ENCODE assay signal across 1 cellular context in the genomic region with DNA sequence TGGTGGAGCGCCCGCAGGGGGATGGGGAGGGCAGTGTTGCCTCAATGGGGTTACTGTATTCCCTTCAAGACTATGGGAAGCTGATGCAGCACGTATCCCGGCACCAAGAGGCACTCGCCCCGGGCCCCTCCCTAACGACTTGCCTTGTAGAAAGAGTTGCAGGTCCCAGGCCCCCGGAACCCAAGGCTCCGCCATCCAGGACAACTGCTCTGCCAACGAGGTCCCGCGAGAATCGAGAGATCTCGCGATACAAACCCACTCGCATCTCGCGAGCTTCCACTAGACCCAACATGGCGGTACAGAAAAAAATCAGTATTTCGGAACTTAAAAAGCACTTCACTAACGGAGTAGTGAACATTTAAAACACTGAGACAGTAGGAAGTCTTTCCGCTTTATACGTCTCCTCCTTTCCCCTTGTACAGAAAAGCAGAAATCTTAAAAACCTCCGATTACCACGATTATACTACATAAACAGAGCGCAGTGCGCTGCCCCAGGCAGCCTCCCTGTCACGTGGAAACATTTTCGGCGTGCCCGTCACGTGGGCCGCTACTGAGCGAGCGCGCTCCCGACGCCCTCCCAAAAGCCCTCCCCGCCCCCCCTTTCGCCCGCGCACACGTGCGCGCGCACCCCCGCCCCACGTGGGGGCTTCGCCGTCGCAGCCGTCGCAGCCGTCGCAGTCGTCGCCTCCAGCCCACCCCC.
TF ChIP-seq lines count a peak whose summit lies in the region.

A gene (minus strand): TSS at position 217 of the 700 bp plus-strand sequence. CDS start 49,304 bp downstream, outside the sequence.

TF ChIP-seq in HEK293, 187 proteins besides CTCF, POLR2A, EP300 and RAD21 (continued from another document):
- TF ChIP-seq ZNF394 (tag by site-specific recombination; IDR thresholded peaks at IDR 0.05; ENCODE audit: borderline replicate concordance) (peak; percentile 41; the same call in 1 of the 2 replicates), KLF10 (tag by site-specific recombination; IDR thresholded peaks at IDR 0.05) (0 out of 2 replicates have a peak, but pooled peaks have one; percentile 26), ZFP69B (tag by site-specific recombination; IDR thresholded peaks at IDR 0.05) (peak; percentile 8; the same call in 1 of the 2 replicates), KLF8 (tag by site-specific recombination; IDR thresholded peaks at IDR 0.05) (peak; percentile 86), ZNF146 (tag by site-specific recombination; IDR thresholded peaks at IDR 0.05) (peak; percentile 38; the same call in 1 of the 2 replicates), ZNF10 (tag by site-specific recombination; IDR thresholded peaks at IDR 0.05) (no peak), MYNN (tag by site-specific recombination; IDR thresholded peaks at IDR 0.05; ENCODE audit: borderline replicate concordance) (no peak), ZNF664 (tag by site-specific recombination; IDR thresholded peaks at IDR 0.05) (no peak), GFI1B (tag by site-specific recombination; IDR thresholded peaks at IDR 0.05) (peak; percentile 68; the same call in 1 of the 2 replicates), ZNF529 (tag by site-specific recombination; IDR thresholded peaks at IDR 0.05; ENCODE audit: insufficient replicate concordance) (no peak), YY1 (tag by site-specific recombination; IDR thresholded peaks at IDR 0.05) (peak; percentile 94)
- TF ChIP-seq, protein P1, sequence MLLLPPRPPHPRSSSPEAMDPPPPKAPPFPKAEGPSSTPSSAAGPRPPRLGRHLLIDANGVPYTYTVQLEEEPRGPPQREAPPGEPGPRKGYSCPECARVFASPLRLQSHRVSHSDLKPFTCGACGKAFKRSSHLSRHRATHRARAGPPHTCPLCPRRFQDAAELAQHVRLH (tag by site-specific recombination; IDR thresholded peaks at IDR 0.05) = peak; percentile 69; the same call in 1 of the 2 replicates
- TF ChIP-seq, protein P2, sequence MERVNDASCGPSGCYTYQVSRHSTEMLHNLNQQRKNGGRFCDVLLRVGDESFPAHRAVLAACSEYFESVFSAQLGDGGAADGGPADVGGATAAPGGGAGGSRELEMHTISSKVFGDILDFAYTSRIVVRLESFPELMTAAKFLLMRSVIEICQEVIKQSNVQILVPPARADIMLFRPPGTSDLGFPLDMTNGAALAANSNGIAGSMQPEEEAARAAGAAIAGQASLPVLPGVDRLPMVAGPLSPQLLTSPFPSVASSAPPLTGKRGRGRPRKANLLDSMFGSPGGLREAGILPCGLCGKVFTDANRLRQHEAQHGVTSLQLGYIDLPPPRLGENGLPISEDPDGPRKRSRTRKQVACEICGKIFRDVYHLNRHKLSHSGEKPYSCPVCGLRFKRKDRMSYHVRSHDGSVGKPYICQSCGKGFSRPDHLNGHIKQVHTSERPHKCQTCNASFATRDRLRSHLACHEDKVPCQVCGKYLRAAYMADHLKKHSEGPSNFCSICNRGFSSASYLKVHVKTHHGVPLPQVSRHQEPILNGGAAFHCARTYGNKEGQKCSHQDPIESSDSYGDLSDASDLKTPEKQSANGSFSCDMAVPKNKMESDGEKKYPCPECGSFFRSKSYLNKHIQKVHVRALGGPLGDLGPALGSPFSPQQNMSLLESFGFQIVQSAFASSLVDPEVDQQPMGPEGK (tag by site-specific recombination; IDR thresholded peaks at IDR 0.05) = peak; percentile 82
- TF ChIP-seq, protein P3, sequence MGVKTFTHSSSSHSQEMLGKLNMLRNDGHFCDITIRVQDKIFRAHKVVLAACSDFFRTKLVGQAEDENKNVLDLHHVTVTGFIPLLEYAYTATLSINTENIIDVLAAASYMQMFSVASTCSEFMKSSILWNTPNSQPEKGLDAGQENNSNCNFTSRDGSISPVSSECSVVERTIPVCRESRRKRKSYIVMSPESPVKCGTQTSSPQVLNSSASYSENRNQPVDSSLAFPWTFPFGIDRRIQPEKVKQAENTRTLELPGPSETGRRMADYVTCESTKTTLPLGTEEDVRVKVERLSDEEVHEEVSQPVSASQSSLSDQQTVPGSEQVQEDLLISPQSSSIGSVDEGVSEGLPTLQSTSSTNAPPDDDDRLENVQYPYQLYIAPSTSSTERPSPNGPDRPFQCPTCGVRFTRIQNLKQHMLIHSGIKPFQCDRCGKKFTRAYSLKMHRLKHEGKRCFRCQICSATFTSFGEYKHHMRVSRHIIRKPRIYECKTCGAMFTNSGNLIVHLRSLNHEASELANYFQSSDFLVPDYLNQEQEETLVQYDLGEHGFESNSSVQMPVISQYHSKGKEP (tag by site-specific recombination; IDR thresholded peaks at IDR 0.05) = peak; percentile 19; the same call in 1 of the 2 replicates
- TF ChIP-seq, protein P4, sequence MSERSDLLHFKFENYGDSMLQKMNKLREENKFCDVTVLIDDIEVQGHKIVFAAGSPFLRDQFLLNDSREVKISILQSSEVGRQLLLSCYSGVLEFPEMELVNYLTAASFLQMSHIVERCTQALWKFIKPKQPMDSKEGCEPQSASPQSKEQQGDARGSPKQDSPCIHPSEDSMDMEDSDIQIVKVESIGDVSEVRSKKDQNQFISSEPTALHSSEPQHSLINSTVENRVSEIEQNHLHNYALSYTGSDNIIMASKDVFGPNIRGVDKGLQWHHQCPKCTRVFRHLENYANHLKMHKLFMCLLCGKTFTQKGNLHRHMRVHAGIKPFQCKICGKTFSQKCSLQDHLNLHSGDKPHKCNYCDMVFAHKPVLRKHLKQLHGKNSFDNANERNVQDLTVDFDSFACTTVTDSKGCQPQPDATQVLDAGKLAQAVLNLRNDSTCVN (tag by site-specific recombination; optimal IDR thresholded peaks at IDR 0.05) = peak; percentile 64
- TF ChIP-seq, protein P5, sequence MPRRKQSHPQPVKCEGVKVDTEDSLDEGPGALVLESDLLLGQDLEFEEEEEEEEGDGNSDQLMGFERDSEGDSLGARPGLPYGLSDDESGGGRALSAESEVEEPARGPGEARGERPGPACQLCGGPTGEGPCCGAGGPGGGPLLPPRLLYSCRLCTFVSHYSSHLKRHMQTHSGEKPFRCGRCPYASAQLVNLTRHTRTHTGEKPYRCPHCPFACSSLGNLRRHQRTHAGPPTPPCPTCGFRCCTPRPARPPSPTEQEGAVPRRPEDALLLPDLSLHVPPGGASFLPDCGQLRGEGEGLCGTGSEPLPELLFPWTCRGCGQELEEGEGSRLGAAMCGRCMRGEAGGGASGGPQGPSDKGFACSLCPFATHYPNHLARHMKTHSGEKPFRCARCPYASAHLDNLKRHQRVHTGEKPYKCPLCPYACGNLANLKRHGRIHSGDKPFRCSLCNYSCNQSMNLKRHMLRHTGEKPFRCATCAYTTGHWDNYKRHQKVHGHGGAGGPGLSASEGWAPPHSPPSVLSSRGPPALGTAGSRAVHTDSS (tag by site-specific recombination; IDR thresholded peaks at IDR 0.05) = no peak
- TF ChIP-seq, protein P6, sequence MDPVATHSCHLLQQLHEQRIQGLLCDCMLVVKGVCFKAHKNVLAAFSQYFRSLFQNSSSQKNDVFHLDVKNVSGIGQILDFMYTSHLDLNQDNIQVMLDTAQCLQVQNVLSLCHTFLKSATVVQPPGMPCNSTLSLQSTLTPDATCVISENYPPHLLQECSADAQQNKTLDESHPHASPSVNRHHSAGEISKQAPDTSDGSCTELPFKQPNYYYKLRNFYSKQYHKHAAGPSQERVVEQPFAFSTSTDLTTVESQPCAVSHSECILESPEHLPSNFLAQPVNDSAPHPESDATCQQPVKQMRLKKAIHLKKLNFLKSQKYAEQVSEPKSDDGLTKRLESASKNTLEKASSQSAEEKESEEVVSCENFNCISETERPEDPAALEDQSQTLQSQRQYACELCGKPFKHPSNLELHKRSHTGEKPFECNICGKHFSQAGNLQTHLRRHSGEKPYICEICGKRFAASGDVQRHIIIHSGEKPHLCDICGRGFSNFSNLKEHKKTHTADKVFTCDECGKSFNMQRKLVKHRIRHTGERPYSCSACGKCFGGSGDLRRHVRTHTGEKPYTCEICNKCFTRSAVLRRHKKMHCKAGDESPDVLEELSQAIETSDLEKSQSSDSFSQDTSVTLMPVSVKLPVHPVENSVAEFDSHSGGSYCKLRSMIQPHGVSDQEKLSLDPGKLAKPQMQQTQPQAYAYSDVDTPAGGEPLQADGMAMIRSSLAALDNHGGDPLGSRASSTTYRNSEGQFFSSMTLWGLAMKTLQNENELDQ (tag by site-specific recombination; IDR thresholded peaks at IDR 0.05; ENCODE audit: low read depth) = no peak
- TF ChIP-seq, protein P7, sequence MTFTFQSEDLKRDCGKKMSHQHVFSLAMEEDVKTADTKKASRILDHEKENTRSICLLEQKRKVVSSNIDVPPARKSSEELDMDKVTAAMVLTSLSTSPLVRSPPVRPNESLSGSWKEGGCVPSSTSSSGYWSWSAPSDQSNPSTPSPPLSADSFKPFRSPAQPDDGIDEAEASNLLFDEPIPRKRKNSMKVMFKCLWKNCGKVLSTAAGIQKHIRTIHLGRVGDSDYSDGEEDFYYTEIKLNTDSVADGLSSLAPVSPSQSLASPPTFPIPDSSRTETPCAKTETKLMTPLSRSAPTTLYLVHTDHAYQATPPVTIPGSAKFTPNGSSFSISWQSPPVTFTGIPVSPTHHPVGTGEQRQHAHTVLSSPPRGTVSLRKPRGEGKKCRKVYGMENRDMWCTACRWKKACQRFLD (tag by site-specific recombination; IDR thresholded peaks at IDR 0.05) = no peak
- TF ChIP-seq, protein P8, sequence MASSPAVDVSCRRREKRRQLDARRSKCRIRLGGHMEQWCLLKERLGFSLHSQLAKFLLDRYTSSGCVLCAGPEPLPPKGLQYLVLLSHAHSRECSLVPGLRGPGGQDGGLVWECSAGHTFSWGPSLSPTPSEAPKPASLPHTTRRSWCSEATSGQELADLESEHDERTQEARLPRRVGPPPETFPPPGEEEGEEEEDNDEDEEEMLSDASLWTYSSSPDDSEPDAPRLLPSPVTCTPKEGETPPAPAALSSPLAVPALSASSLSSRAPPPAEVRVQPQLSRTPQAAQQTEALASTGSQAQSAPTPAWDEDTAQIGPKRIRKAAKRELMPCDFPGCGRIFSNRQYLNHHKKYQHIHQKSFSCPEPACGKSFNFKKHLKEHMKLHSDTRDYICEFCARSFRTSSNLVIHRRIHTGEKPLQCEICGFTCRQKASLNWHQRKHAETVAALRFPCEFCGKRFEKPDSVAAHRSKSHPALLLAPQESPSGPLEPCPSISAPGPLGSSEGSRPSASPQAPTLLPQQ (tag by site-specific recombination; IDR thresholded peaks at IDR 0.05) = no peak
- TF ChIP-seq, protein P9, sequence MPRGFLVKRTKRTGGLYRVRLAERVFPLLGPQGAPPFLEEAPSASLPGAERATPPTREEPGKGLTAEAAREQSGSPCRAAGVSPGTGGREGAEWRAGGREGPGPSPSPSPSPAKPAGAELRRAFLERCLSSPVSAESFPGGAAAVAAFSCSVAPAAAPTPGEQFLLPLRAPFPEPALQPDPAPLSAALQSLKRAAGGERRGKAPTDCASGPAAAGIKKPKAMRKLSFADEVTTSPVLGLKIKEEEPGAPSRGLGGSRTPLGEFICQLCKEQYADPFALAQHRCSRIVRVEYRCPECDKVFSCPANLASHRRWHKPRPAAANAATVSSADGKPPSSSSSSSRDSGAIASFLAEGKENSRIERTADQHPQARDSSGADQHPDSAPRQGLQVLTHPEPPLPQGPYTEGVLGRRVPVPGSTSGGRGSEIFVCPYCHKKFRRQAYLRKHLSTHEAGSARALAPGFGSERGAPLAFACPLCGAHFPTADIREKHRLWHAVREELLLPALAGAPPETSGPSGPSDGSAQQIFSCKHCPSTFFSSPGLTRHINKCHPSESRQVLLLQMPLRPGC (tag by site-specific recombination; IDR thresholded peaks at IDR 0.05) = 0 out of 2 replicates have a peak, but pooled peaks have one; percentile 28
